ENCODE assay signal across 7 cellular contexts in genomic region chr11:60912851-60913550, GRCh38. TPM values are rescaled to one million over a fixed set of nuclear protein-coding genes. Genes with fewer than 3 reads are reported as not detected.
DNase-seq lines count a peak whose midpoint lies in the region; ATAC-seq lines count a peak whose summit lies in the region.

No MANE protein-coding gene starts in this region.

- peak overlapping the region; percentile 68; the same call in 1 of the 2 replicates for H3K4me3 ChIP-seq in iPS-20b (ENCODE audit: low read length)

- peaks cover 2% of the 10 kb centered on the region for H3K27me3 Mint-ChIP-seq in IgD-negative memory B cell
- H3K27me3 Mint-ChIP-seq in stimulated activated naive CD8-positive, alpha-beta T cell treated with anti-CD3 and anti-CD28 coated beads, Interleukin-15, Interleukin-2, amounts not matched to agents 100 ng/mL and 50 ng/mL, for 24 hours, result no peaks in the 10 kb centered on the region

- H3K9me3 ChIP-seq in iPS-20b (ENCODE audit: insufficient read depth, low read depth, low read length), result no peaks in the 10 kb centered on the region

- no peaks in the 10 kb centered on the region; the same call in 1 of the 2 replicates for H3K36me3 ChIP-seq in iPS-20b (ENCODE audit: insufficient read depth, low read depth, low read length)

- no peak for DNase-seq in activated naive CD4-positive, alpha-beta T cell treated with anti-CD3 and anti-CD28 coated beads, Interleukin-2, amount 50 U/mL, for 72 hours (ENCODE audit: low spot score in 2 of 2)
- DNase-seq in T-helper 9 cell (no peak), left lobe of liver (ENCODE audit: low spot score) (no peak)

- H3K4me1 ChIP-seq in iPS-20b (ENCODE audit: insufficient read depth, low read length), result peaks cover 20% of the 10 kb centered on the region

- peak overlapping the region; percentile 21 for H3K27ac ChIP-seq in iPS-20b (ENCODE audit: low read length)

- no peaks in the 10 kb centered on the region for H3K36me3 Mint-ChIP-seq in IgD-negative memory B cell
- peaks cover 9 to 20% of the 10 kb centered on the region in 2 donors for H3K36me3 Mint-ChIP-seq in activated naive CD4-positive, alpha-beta T cell treated with anti-CD3 and anti-CD28 coated beads, Interleukin-2, amount 50 U/mL, for 72 hours
- H3K36me3 Mint-ChIP-seq in stimulated activated naive CD8-positive, alpha-beta T cell treated with anti-CD3 and anti-CD28 coated beads, Interleukin-15, Interleukin-2, amounts not matched to agents 100 ng/mL and 50 ng/mL, for 24 hours (ENCODE audit: low read depth), result peaks cover 15% of the 10 kb centered on the region

- H3K4me1 Mint-ChIP-seq in IgD-negative memory B cell, result peaks cover 36 to 65% (median 48%) of the 10 kb centered on the region in 3 donors
- peaks cover 70% of the 10 kb centered on the region for H3K4me1 Mint-ChIP-seq in stimulated activated naive CD8-positive, alpha-beta T cell treated with anti-CD3 and anti-CD28 coated beads, Interleukin-15, Interleukin-2, amounts not matched to agents 100 ng/mL and 50 ng/mL, for 24 hours (ENCODE audit: low read depth)

- peaks cover 0 to 4% (median 0%) of the 10 kb centered on the region in 3 donors for H3K9me3 Mint-ChIP-seq in IgD-negative memory B cell
- H3K9me3 Mint-ChIP-seq in activated naive CD4-positive, alpha-beta T cell treated with anti-CD3 and anti-CD28 coated beads, Interleukin-2, amount 50 U/mL, for 72 hours, result peaks cover 0 to 5% of the 10 kb centered on the region in 2 donors
- no peaks in the 10 kb centered on the region for H3K9me3 Mint-ChIP-seq in stimulated activated naive CD8-positive, alpha-beta T cell treated with anti-CD3 and anti-CD28 coated beads, Interleukin-15, Interleukin-2, amounts not matched to agents 100 ng/mL and 50 ng/mL, for 24 hours

- peak overlapping the region; percentile 80; the same call in 1 of the 2 replicates for H3K9ac ChIP-seq in iPS-20b (ENCODE audit: low read depth, low read length)

- no peak for ATAC-seq in activated naive CD4-positive, alpha-beta T cell treated with anti-CD3 and anti-CD28 coated beads, Interleukin-2, amount 50 U/mL, for 72 hours
- ATAC-seq in left lobe of liver (no peak), HG03108 (IDR thresholded peaks at IDR 0.05; ENCODE audit: unreplicated experiment) (no peak)

- H3K4me3 Mint-ChIP-seq in IgD-negative memory B cell, result peak overlapping the region in 3 of 4 donors; percentile 96 to 100 (median 99)
- H3K4me3 Mint-ChIP-seq in stimulated activated naive CD8-positive, alpha-beta T cell treated with anti-CD3 and anti-CD28 coated beads, Interleukin-15, Interleukin-2, amounts not matched to agents 100 ng/mL and 50 ng/mL, for 24 hours, result peak overlapping the region; percentile 91

- H3K27ac Mint-ChIP-seq in IgD-negative memory B cell, result peak overlapping the region; percentile 95 to 99 (median 97)
- peak overlapping the region; percentile 4 to 88 for H3K27ac Mint-ChIP-seq in activated naive CD4-positive, alpha-beta T cell treated with anti-CD3 and anti-CD28 coated beads, Interleukin-2, amount 50 U/mL, for 72 hours
- H3K27ac Mint-ChIP-seq in stimulated activated naive CD8-positive, alpha-beta T cell treated with anti-CD3 and anti-CD28 coated beads, Interleukin-15, Interleukin-2, amounts not matched to agents 100 ng/mL and 50 ng/mL, for 24 hours, result peak overlapping the region; percentile 99

- H3K27me3 ChIP-seq in iPS-20b (ENCODE audit: insufficient read depth, low read length), result peaks cover 45% of the 10 kb centered on the region

RNA-seq across cellular contexts. Expression of gene TMEM109, which starts 1.0 kb away (rescaled TPM):
- polyA plus RNA-seq in IgD-negative memory B cell, result 259 TPM
- 10 to 100 TPM; 31.9 to 95.1 TPM for total RNA-seq in activated naive CD4-positive, alpha-beta T cell treated with anti-CD3 and anti-CD28 coated beads, Interleukin-2, amount 50 U/mL, for 72 hours
- total RNA-seq in left lobe of liver, result 36.9 TPM

RNA-seq across cellular contexts. Expression of gene PRPF19, which starts 6.6 kb away (rescaled TPM):
- polyA plus RNA-seq in IgD-negative memory B cell, result 18.5 TPM
- 100 to 1,000 TPM in 1 of 2 donors, 10 to 100 TPM in 1; 71.0 to 149 TPM for total RNA-seq in activated naive CD4-positive, alpha-beta T cell treated with anti-CD3 and anti-CD28 coated beads, Interleukin-2, amount 50 U/mL, for 72 hours
- total RNA-seq in left lobe of liver, result 44.9 TPM

RNA-seq across cellular contexts. Expression of gene TMEM132A, which starts 11.3 kb away (rescaled TPM):
- 0.26 TPM for polyA plus RNA-seq in IgD-negative memory B cell
- total RNA-seq in activated naive CD4-positive, alpha-beta T cell treated with anti-CD3 and anti-CD28 coated beads, Interleukin-2, amount 50 U/mL, for 72 hours, result 1 to 10 TPM in 1 of 2 donors, under 1 TPM in 1; 0.71 to 1.4 TPM
- total RNA-seq in left lobe of liver, result 2.1 TPM

RNA-seq across cellular contexts. Expression of gene SLC15A3, which starts 39.0 kb away (rescaled TPM):
- 15.2 TPM for polyA plus RNA-seq in IgD-negative memory B cell
- total RNA-seq in activated naive CD4-positive, alpha-beta T cell treated with anti-CD3 and anti-CD28 coated beads, Interleukin-2, amount 50 U/mL, for 72 hours, result 1 to 10 TPM; 5.9 to 9.0 TPM
- total RNA-seq in left lobe of liver, result 8.8 TPM

RNA-seq across cellular contexts. Expression of gene ZP1, which starts 45.7 kb away (rescaled TPM):
- not detected for polyA plus RNA-seq in IgD-negative memory B cell
- total RNA-seq in activated naive CD4-positive, alpha-beta T cell treated with anti-CD3 and anti-CD28 coated beads, Interleukin-2, amount 50 U/mL, for 72 hours, result not detected
- total RNA-seq in left lobe of liver, result not detected

Comparison
In these comparisons a context has a peak if more than half of its experiments do, and no peak if none do; other contexts are left out.
1. H3K27ac Mint-ChIP-seq: peak in every context shown above with its lines; median percentile 99 in stimulated activated naive CD8-positive, alpha-beta T cell treated with anti-CD3 and anti-CD28 coated beads, Interleukin-15, Interleukin-2, amounts not matched to agents 100 ng/mL and 50 ng/mL, for 24 hours; 97 in IgD-negative memory B cell; 46 in activated naive CD4-positive, alpha-beta T cell treated with anti-CD3 and anti-CD28 coated beads, Interleukin-2, amount 50 U/mL, for 72 hours.